Comparison of ENCODE assay signal across 1 cellular context in the genomic region with DNA sequence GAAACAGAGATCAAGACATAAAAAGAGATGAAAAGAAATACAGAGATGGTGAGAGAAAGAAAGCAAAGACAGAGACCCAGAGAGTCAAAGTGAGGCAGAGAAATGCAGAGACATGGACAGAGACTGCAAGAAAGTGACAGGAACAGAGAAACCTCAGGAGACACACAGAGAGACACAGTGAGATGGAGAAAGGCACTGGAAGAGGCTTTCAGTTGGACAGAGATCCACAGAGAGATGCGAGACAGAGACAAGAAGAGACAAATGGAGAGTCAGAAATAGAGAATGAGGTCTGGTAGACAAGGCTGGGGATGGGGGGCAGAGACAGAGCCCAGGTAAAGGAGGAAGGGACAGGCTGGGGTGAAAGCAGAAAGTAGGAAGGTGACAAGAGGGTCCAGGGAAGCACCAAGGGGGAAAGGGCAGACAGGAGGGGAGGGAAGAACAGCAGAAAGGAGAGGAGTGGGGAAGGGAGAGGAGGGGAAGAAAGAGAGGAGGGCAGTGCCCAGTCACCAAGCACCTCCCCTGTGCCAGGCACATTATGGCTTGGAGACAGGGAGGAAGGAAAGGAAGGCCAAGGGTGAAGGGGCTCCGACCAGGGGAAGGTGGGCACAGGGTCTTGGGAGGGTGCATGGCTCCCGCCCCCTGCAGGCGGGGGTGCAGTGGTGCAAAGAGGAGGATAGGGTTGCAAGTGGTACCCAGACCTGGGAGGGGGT.
A peak's percentile ranks its signal among the peaks of the same experiment; 100 is the strongest.
TF ChIP-seq lines count a peak whose summit lies in the region.

No MANE protein-coding gene starts in this region.

TF ChIP-seq in GM23338, 12 proteins besides CTCF, POLR2A, EP300 and RAD21:
- peak; percentile 53 for TF ChIP-seq EZH2 (IDR thresholded peaks at IDR 0.05; ENCODE audit: low read depth, unreplicated experiment)
- TF ChIP-seq, protein P1, sequence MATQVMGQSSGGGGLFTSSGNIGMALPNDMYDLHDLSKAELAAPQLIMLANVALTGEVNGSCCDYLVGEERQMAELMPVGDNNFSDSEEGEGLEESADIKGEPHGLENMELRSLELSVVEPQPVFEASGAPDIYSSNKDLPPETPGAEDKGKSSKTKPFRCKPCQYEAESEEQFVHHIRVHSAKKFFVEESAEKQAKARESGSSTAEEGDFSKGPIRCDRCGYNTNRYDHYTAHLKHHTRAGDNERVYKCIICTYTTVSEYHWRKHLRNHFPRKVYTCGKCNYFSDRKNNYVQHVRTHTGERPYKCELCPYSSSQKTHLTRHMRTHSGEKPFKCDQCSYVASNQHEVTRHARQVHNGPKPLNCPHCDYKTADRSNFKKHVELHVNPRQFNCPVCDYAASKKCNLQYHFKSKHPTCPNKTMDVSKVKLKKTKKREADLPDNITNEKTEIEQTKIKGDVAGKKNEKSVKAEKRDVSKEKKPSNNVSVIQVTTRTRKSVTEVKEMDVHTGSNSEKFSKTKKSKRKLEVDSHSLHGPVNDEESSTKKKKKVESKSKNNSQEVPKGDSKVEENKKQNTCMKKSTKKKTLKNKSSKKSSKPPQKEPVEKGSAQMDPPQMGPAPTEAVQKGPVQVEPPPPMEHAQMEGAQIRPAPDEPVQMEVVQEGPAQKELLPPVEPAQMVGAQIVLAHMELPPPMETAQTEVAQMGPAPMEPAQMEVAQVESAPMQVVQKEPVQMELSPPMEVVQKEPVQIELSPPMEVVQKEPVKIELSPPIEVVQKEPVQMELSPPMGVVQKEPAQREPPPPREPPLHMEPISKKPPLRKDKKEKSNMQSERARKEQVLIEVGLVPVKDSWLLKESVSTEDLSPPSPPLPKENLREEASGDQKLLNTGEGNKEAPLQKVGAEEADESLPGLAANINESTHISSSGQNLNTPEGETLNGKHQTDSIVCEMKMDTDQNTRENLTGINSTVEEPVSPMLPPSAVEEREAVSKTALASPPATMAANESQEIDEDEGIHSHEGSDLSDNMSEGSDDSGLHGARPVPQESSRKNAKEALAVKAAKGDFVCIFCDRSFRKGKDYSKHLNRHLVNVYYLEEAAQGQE (IDR thresholded peaks at IDR 0.05; ENCODE audit: unreplicated experiment) = no peak
